Comparison of ENCODE assay signal across 23 cellular contexts in the genomic region with DNA sequence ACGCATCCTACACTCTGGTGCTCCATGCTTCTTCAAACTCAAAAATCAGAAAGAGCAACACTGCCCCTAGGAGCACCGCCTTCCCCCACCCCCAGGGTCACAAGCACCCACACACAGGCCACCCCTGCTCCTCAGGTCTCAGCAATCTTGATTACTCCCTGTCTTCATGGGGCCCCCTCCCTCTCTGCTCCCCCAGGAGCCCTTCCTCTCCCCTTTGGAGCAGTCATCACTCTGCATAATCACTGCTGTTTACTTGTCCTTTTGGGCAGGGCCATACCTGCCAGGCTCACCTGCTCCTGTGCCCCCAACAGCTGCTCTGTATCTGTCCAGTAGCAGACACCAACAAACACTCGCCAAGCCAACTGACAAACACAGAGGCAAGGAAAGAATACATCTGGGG. TPM values are rescaled to one million over a fixed set of nuclear protein-coding genes. Genes with fewer than 3 reads are reported as not detected.
"Had no signal": no experiment of that assay in that cellular context is flagged by ENCODE, and none has a peak within 500 bp of the region (broad histone marks: within the 10 kb centered on the region; RNA-seq: fewer than 3 reads in every experiment).

No MANE protein-coding gene starts in this region.

- H3K4me3 ChIP-seq: esophagus muscularis mucosa, gastroesophageal sphincter, heart left ventricle, pancreas, smooth muscle cell, testis, upper lobe of left lung had no signal

- H3K4me1 Mint-ChIP-seq: activated CD4-positive, alpha-beta T cell treated with anti-CD3 and anti-CD28 coated beads, Interleukin-2, amount 10 ng/mL, durations not matched to agents 7 days and 5 days; activated naive CD4-positive, alpha-beta T cell treated with anti-CD3 and anti-CD28 coated beads, Interleukin-2, amount 10 ng/mL, durations not matched to agents 7 days and 5 days; activated naive CD8-positive, alpha-beta T cell treated with anti-CD3 and anti-CD28 coated beads, Interleukin-2, amount 50 U/mL, for 24 hours; naive thymus-derived CD4-positive, alpha-beta T cell; stimulated activated naive CD8-positive, alpha-beta T cell treated with anti-CD3 and anti-CD28 coated beads, Interleukin-15, amount 100 ng/mL, for 72 hours had no signal

- H3K9me3 Mint-ChIP-seq: activated CD4-positive, alpha-beta T cell treated with anti-CD3 and anti-CD28 coated beads, Interleukin-2, amount 10 ng/mL, durations not matched to agents 7 days and 5 days; activated naive CD4-positive, alpha-beta T cell treated with anti-CD3 and anti-CD28 coated beads, Interleukin-2, amount 10 ng/mL, durations not matched to agents 7 days and 5 days; activated naive CD8-positive, alpha-beta T cell treated with anti-CD3 and anti-CD28 coated beads, Interleukin-2, amount 50 U/mL, for 24 hours; activated T-cell treated with anti-CD3 and anti-CD28 coated beads, Interleukin-2, amount 50 U/mL, for 24 hours; activated T-helper 2 cell treated with anti-CD3 and anti-CD28 coated beads, Interferon-gamma antibody, Interleukin-2, Interleukin-4, amounts not matched to agents 10 μg/mL and 5 μg/mL and 100 μg/mL, durations not matched to agents 14 hours and 24 hours and 36 hours; naive thymus-derived CD4-positive, alpha-beta T cell; stimulated activated naive CD8-positive, alpha-beta T cell treated with anti-CD3 and anti-CD28 coated beads, Interleukin-15, amount 100 ng/mL, for 72 hours had no signal

- H3K4me2 ChIP-seq: smooth muscle cell had no signal

- H3K27me3 ChIP-seq: brain microvascular endothelial cell, testis, upper lobe of left lung had no signal

- H3K36me3 Mint-ChIP-seq: activated naive CD4-positive, alpha-beta T cell treated with anti-CD3 and anti-CD28 coated beads, Interleukin-2, amount 10 ng/mL, durations not matched to agents 7 days and 5 days; naive thymus-derived CD4-positive, alpha-beta T cell had no signal

- H3K27ac ChIP-seq: brain microvascular endothelial cell, esophagus muscularis mucosa, gastroesophageal sphincter, heart left ventricle, neutrophil, pancreas, testis, upper lobe of left lung had no signal

- H3K9me3 ChIP-seq: esophagus muscularis mucosa, gastroesophageal sphincter, heart left ventricle, neutrophil, pancreas, testis, upper lobe of left lung had no signal

- H3K4me3 Mint-ChIP-seq: activated CD4-positive, alpha-beta T cell treated with anti-CD3 and anti-CD28 coated beads, Interleukin-2, amount 10 ng/mL, durations not matched to agents 7 days and 5 days; activated CD8-positive, alpha-beta T cell treated with anti-CD3 and anti-CD28 coated beads, Interleukin-2, amount 10 ng/mL, durations not matched to agents 7 days and 5 days; activated naive CD4-positive, alpha-beta T cell treated with anti-CD3 and anti-CD28 coated beads, Interleukin-2, amount 10 ng/mL, durations not matched to agents 7 days and 5 days; activated naive CD8-positive, alpha-beta T cell treated with anti-CD3 and anti-CD28 coated beads, Interleukin-2, amount 50 U/mL, for 24 hours; activated T-cell treated with anti-CD3 and anti-CD28 coated beads, Interleukin-2, amount 50 U/mL, for 24 hours; naive thymus-derived CD4-positive, alpha-beta T cell; stimulated activated naive CD8-positive, alpha-beta T cell treated with anti-CD3 and anti-CD28 coated beads, Interleukin-15, amount 100 ng/mL, for 72 hours had no signal

- DNase-seq: activated CD4-positive, alpha-beta T cell treated with anti-CD3 and anti-CD28 coated beads, Interleukin-2, amount 10 ng/mL, durations not matched to agents 7 days and 5 days; activated CD8-positive, alpha-beta T cell treated with anti-CD3 and anti-CD28 coated beads, Interleukin-2, amount 10 ng/mL, durations not matched to agents 7 days and 5 days; activated naive CD4-positive, alpha-beta T cell treated with anti-CD3 and anti-CD28 coated beads, Interleukin-2, amount 10 ng/mL, durations not matched to agents 7 days and 5 days; activated naive CD8-positive, alpha-beta T cell treated with anti-CD3 and anti-CD28 coated beads, Interleukin-2, amount 50 U/mL, for 24 hours; activated T-cell treated with anti-CD3 and anti-CD28 coated beads, Interleukin-2, amount 50 U/mL, for 24 hours; aorta; brain microvascular endothelial cell; effector CD8-positive, alpha-beta T cell; heart left ventricle; mesenchymal stem cell; naive thymus-derived CD4-positive, alpha-beta T cell; pancreas; stimulated activated CD4-positive, alpha-beta T cell treated with anti-CD3 and anti-CD28 coated beads, Interleukin-4, amount 100 ng/mL, for 1 hour; stimulated activated naive CD8-positive, alpha-beta T cell treated with anti-CD3 and anti-CD28 coated beads, Interleukin-15, amount 100 ng/mL, for 72 hours; testis; upper lobe of left lung had no signal

- ATAC-seq: activated CD4-positive, CD25-positive, alpha-beta regulatory T cell treated with anti-CD3 and anti-CD28 coated beads, Interleukin-2, amount 50 U/mL, for 24 hours; activated CD8-positive, alpha-beta T cell treated with anti-CD3 and anti-CD28 coated beads, Interleukin-2, amount 10 ng/mL, durations not matched to agents 7 days and 5 days; activated naive CD8-positive, alpha-beta T cell treated with anti-CD3 and anti-CD28 coated beads, Interleukin-2, amount 50 U/mL, for 24 hours; gastroesophageal sphincter; heart left ventricle; naive thymus-derived CD4-positive, alpha-beta T cell; pancreas; stimulated activated naive CD8-positive, alpha-beta T cell treated with anti-CD3 and anti-CD28 coated beads, Interleukin-15, amount 100 ng/mL, for 72 hours had no signal

- H3K36me3 ChIP-seq: brain microvascular endothelial cell, esophagus muscularis mucosa, gastroesophageal sphincter, heart left ventricle, neutrophil, pancreas, upper lobe of left lung had no signal

- H3K4me1 ChIP-seq: esophagus muscularis mucosa, gastroesophageal sphincter, pancreas, testis, upper lobe of left lung had no signal

- H3K27ac Mint-ChIP-seq: activated CD4-positive, alpha-beta T cell treated with anti-CD3 and anti-CD28 coated beads, Interleukin-2, amount 10 ng/mL, durations not matched to agents 7 days and 5 days; activated CD8-positive, alpha-beta T cell treated with anti-CD3 and anti-CD28 coated beads, Interleukin-2, amount 10 ng/mL, durations not matched to agents 7 days and 5 days; activated naive CD4-positive, alpha-beta T cell treated with anti-CD3 and anti-CD28 coated beads, Interleukin-2, amount 10 ng/mL, durations not matched to agents 7 days and 5 days; activated naive CD8-positive, alpha-beta T cell treated with anti-CD3 and anti-CD28 coated beads, Interleukin-2, amount 50 U/mL, for 24 hours; activated T-cell treated with anti-CD3 and anti-CD28 coated beads, Interleukin-2, amount 50 U/mL, for 24 hours; activated T-helper 2 cell treated with anti-CD3 and anti-CD28 coated beads, Interferon-gamma antibody, Interleukin-2, Interleukin-4, amounts not matched to agents 10 μg/mL and 5 μg/mL and 100 μg/mL, durations not matched to agents 14 hours and 24 hours and 36 hours; naive thymus-derived CD4-positive, alpha-beta T cell had no signal

- H3K27me3 Mint-ChIP-seq: activated naive CD8-positive, alpha-beta T cell treated with anti-CD3 and anti-CD28 coated beads, Interleukin-2, amount 50 U/mL, for 24 hours had no signal

RNA-seq across cellular contexts. Expression of gene SYNDIG1, which starts 7.6 kb away (rescaled TPM):
- total RNA-seq: activated CD4-positive, alpha-beta T cell treated with anti-CD3 and anti-CD28 coated beads, Interleukin-2, amount 10 ng/mL, durations not matched to agents 7 days and 5 days; activated CD8-positive, alpha-beta T cell treated with anti-CD3 and anti-CD28 coated beads, Interleukin-2, amount 10 ng/mL, durations not matched to agents 7 days and 5 days; activated T-helper 2 cell treated with anti-CD3 and anti-CD28 coated beads, Interferon-gamma antibody, Interleukin-2, Interleukin-4, amounts not matched to agents 10 μg/mL and 5 μg/mL and 100 μg/mL, durations not matched to agents 14 hours and 24 hours and 36 hours; endothelial cell of umbilical vein; esophagus muscularis mucosa; naive thymus-derived CD4-positive, alpha-beta T cell had no signal
- polyA plus RNA-seq: endothelial cell of umbilical vein; naive thymus-derived CD4-positive, alpha-beta T cell had no signal
